ENCODE assay signal across 12 cellular contexts in genomic region chr10:101442456-101442800, GRCh38.
DNase-seq lines count a peak whose midpoint lies in the region; ATAC-seq, FAIRE-seq and TF ChIP-seq lines count a peak whose summit lies in the region.
"Had no signal": no experiment of that assay in that cellular context is flagged by ENCODE, and none has a peak within 500 bp of the region (broad histone marks: within the 10 kb centered on the region; RNA-seq: fewer than 3 reads in every experiment).

No MANE protein-coding gene starts in this region.

- H3K36me3 ChIP-seq in small intestine (ENCODE audit: control insufficient read depth in 2 of 2, insufficient read depth in 2 of 2, low read length in 2 of 2), result no peaks in the 10 kb centered on the region

- ATAC-seq in activated CD8-positive, alpha-beta T cell treated with anti-CD3 and anti-CD28 coated beads for 36 hours, result no peak
- no peak for ATAC-seq in activated CD8-positive, alpha-beta T cell treated with anti-CD3 and anti-CD28 coated beads, Interleukin-2, amount 10 ng/mL, durations not matched to agents 7 days and 5 days

- POLR2A ChIA-PET in activated CD8-positive, alpha-beta T cell treated with anti-CD3 and anti-CD28 coated beads for 36 hours (lab: Charles Lee), result no interaction called here
- POLR2A ChIA-PET in activated CD8-positive, alpha-beta T cell treated with anti-CD3 and anti-CD28 coated beads, Interleukin-2, amount 10 ng/mL, durations not matched to agents 7 days and 5 days (lab: Charles Lee), result no interaction called here
- POLR2A ChIA-PET in RWPE1 (lab: Yijun Ruan, JAX; ENCODE audit: low non-redundant PET), result no interaction called here

- H3K4me3 Mint-ChIP-seq in activated CD8-positive, alpha-beta T cell treated with anti-CD3 and anti-CD28 coated beads for 36 hours, result no peak overlapping the region
- no peak overlapping the region for H3K4me3 Mint-ChIP-seq in activated CD8-positive, alpha-beta T cell treated with anti-CD3 and anti-CD28 coated beads, Interleukin-2, amount 10 ng/mL, durations not matched to agents 7 days and 5 days
- H3K4me3 Mint-ChIP-seq: CD4-positive, CD25-positive, alpha-beta regulatory T cell; GM23338 had no signal

- H3K36me3 Mint-ChIP-seq in activated CD8-positive, alpha-beta T cell treated with anti-CD3 and anti-CD28 coated beads for 36 hours (ENCODE audit: low read depth), result no peaks in the 10 kb centered on the region
- H3K36me3 Mint-ChIP-seq in activated CD8-positive, alpha-beta T cell treated with anti-CD3 and anti-CD28 coated beads, Interleukin-2, amount 10 ng/mL, durations not matched to agents 7 days and 5 days (ENCODE audit: low read depth), result no peaks in the 10 kb centered on the region

- TF ChIP-seq CTCF in activated CD8-positive, alpha-beta T cell treated with anti-CD3 and anti-CD28 coated beads for 36 hours (IDR thresholded peaks at IDR 0.05), result peak; percentile 39
- peak; percentile 29; the same call in 1 of the 2 replicates for TF ChIP-seq CTCF in RWPE1 (conservative IDR thresholded peaks at IDR 0.05; ENCODE audit: low read depth)

- CTCF ChIA-PET in activated CD8-positive, alpha-beta T cell treated with anti-CD3 and anti-CD28 coated beads for 36 hours (lab: Charles Lee), result interaction anchor here (0.8 to 7.0 kb wide), 13 partner anchors 24 to 281 kb away, joined by 3 to 74 read pairs (median 5); no protein-coding TSS in a partner anchor
- CTCF ChIA-PET in activated CD8-positive, alpha-beta T cell treated with anti-CD3 and anti-CD28 coated beads, Interleukin-2, amount 10 ng/mL, durations not matched to agents 7 days and 5 days (lab: Charles Lee), result interaction anchor here (0.6 to 2.7 kb wide), 8 partner anchors 48 to 228 kb away, joined by 3 to 17 read pairs (median 6); no protein-coding TSS in a partner anchor
- CTCF ChIA-PET in RWPE1 (lab: Yijun Ruan, JAX), result interaction anchor here (0.8 to 3.0 kb wide), 7 partner anchors 14 to 228 kb away, joined by 3 to 50 read pairs (median 5); no protein-coding TSS in a partner anchor

- H3K27ac Mint-ChIP-seq in activated CD8-positive, alpha-beta T cell treated with anti-CD3 and anti-CD28 coated beads for 36 hours, result no peak overlapping the region
- no peak overlapping the region for H3K27ac Mint-ChIP-seq in activated CD8-positive, alpha-beta T cell treated with anti-CD3 and anti-CD28 coated beads, Interleukin-2, amount 10 ng/mL, durations not matched to agents 7 days and 5 days
- H3K27ac Mint-ChIP-seq: GM23338 had no signal

- FAIRE-seq in frontal cortex (lab: Jason Lieb, UNC) (peak; percentile 87), small intestine (lab: Jason Lieb, UNC) (peak; percentile 53)

- no peaks in the 10 kb centered on the region for H3K27me3 Mint-ChIP-seq in activated CD8-positive, alpha-beta T cell treated with anti-CD3 and anti-CD28 coated beads for 36 hours
- peaks cover 3% of the 10 kb centered on the region for H3K27me3 Mint-ChIP-seq in activated CD8-positive, alpha-beta T cell treated with anti-CD3 and anti-CD28 coated beads, Interleukin-2, amount 10 ng/mL, durations not matched to agents 7 days and 5 days (ENCODE audit: low read depth)
- H3K27me3 Mint-ChIP-seq: CD4-positive, CD25-positive, alpha-beta regulatory T cell had no signal

- DNase-seq in activated CD8-positive, alpha-beta T cell treated with anti-CD3 and anti-CD28 coated beads for 36 hours, result no peak
- no peak for DNase-seq in activated CD8-positive, alpha-beta T cell treated with anti-CD3 and anti-CD28 coated beads, Interleukin-2, amount 10 ng/mL, durations not matched to agents 7 days and 5 days
- DNase-seq in RWPE1 (ENCODE audit: low spot score), result no peak
- DNase-seq in frontal cortex (ENCODE audit: low spot score in 2 of 2), result no peak
- DNase-seq in small intestine, result no peak
- no peak for DNase-seq in NCI-H187 treated with DMSO at 0.1 percent for 48 hours (lab: John Stamatoyannopoulos, UW)
- DNase-seq in NCI-H1417 (lab: John Stamatoyannopoulos, UW), result no peak
- DNase-seq in A172 (ENCODE audit: low spot score), result no peak

- no peak overlapping the region for H3K27ac ChIP-seq in RWPE1
- no peak overlapping the region for H3K27ac ChIP-seq in small intestine (ENCODE audit: low read depth in 1 of 2, low read length in 1 of 2)
- H3K27ac ChIP-seq: KMS-11 had no signal

- 70 to 75% (median 73%) methylated on average over 3 of the region's 3 CpGs for WGBS in small intestine, 3 donors

- H3K4me3 ChIP-seq in small intestine (ENCODE audit: low read depth in 1 of 2, low read length in 2 of 2), result no peak overlapping the region
- H3K4me3 ChIP-seq: GM23338 had no signal

- H3K4me1 Mint-ChIP-seq in activated CD8-positive, alpha-beta T cell treated with anti-CD3 and anti-CD28 coated beads for 36 hours (ENCODE audit: low read depth), result peaks cover 3% of the 10 kb centered on the region
- peaks cover 3% of the 10 kb centered on the region for H3K4me1 Mint-ChIP-seq in activated CD8-positive, alpha-beta T cell treated with anti-CD3 and anti-CD28 coated beads, Interleukin-2, amount 10 ng/mL, durations not matched to agents 7 days and 5 days (ENCODE audit: low read depth)

- H3K9me3 Mint-ChIP-seq in activated CD8-positive, alpha-beta T cell treated with anti-CD3 and anti-CD28 coated beads for 36 hours, result no peaks in the 10 kb centered on the region
- no peaks in the 10 kb centered on the region for H3K9me3 Mint-ChIP-seq in activated CD8-positive, alpha-beta T cell treated with anti-CD3 and anti-CD28 coated beads, Interleukin-2, amount 10 ng/mL, durations not matched to agents 7 days and 5 days (ENCODE audit: insufficient read depth)
- H3K9me3 Mint-ChIP-seq: CD4-positive, CD25-positive, alpha-beta regulatory T cell; GM23338 had no signal

- intact Hi-C loops in activated CD8-positive, alpha-beta T cell treated with anti-CD3 and anti-CD28 coated beads for 36 hours (cut with micrococcal nuclease), result loop anchor here (5.0 kb wide), 1 partner anchor 140 kb away; no protein-coding TSS in a partner anchor

- no peaks in the 10 kb centered on the region for H3K9me3 ChIP-seq in small intestine (ENCODE audit: control insufficient read depth, low read depth)
- H3K9me3 ChIP-seq: SK-N-SH had no signal

- H3K27me3 ChIP-seq in small intestine (ENCODE audit: control insufficient read depth in 2 of 2, insufficient read depth in 2 of 2, low read length in 2 of 2), result no peaks in the 10 kb centered on the region

- H3K4me1 ChIP-seq in small intestine (ENCODE audit: control insufficient read depth in 2 of 2, insufficient read depth in 1 of 2, low read depth in 1 of 2, low read length in 1 of 2), result no peaks in the 10 kb centered on the region
